Comparison of ENCODE assay signal across 15 cellular contexts in genomic region chr12:52149651-52150241, GRCh38. TPM values are rescaled to one million over a fixed set of nuclear protein-coding genes. Genes with fewer than 3 reads are reported as not detected.
A peak's percentile ranks its signal among the peaks of the same experiment; 100 is the strongest.
DNase-seq lines count a peak whose midpoint lies in the region; ATAC-seq and TF ChIP-seq lines count a peak whose summit lies in the region.
"Had no signal": no experiment of that assay in that cellular context is flagged by ENCODE, and none has a peak within 500 bp of the region (broad histone marks: within the 10 kb centered on the region; RNA-seq: fewer than 3 reads in every experiment).

No MANE protein-coding gene starts in this region.

- no peaks in the 10 kb centered on the region for H3K9me3 Mint-ChIP-seq in HFFc6
- no peaks in the 10 kb centered on the region for H3K9me3 Mint-ChIP-seq in CD14-positive monocyte
- H3K9me3 Mint-ChIP-seq: activated T-cell treated with anti-CD3 and anti-CD28 coated beads, Interleukin-2, amount 50 U/mL, for 24 hours; WTC11 had no signal

- intact Hi-C loops in CD14-positive monocyte (cut with micrococcal nuclease) (loop anchor here in 1 of 2 donors (10.0 kb wide), 1 partner anchor 725 kb away; no protein-coding TSS in a partner anchor), adrenal gland (cut with DNase I) (loop anchor here (5.0 to 10.0 kb wide), 4 partner anchors 355 to 835 kb away; no protein-coding TSS in a partner anchor)

- ATAC-seq in thoracic aorta (ENCODE audit: insufficient number of reproducible peaks, low FRiP score, low read depth) = no peak
- ATAC-seq: WTC11 had no signal

- H3K27ac Mint-ChIP-seq in HFFc6 (peak overlapping the region; percentile 99), CD14-positive monocyte (peak overlapping the region in 1 of 7 donors; percentile 85)
- H3K27ac Mint-ChIP-seq: activated T-cell treated with anti-CD3 and anti-CD28 coated beads, Interleukin-2, amount 50 U/mL, for 24 hours; WTC11 had no signal

- no peak overlapping the region for H3K4me3 Mint-ChIP-seq in HFFc6
- no peak overlapping the region for H3K4me3 Mint-ChIP-seq in CD14-positive monocyte
- H3K4me3 Mint-ChIP-seq: activated T-cell treated with anti-CD3 and anti-CD28 coated beads, Interleukin-2, amount 50 U/mL, for 24 hours; WTC11 had no signal

- WGBS in adrenal gland, 4 donors = 80 to 92% (median 88%) methylated on average over 1 to 5 of the region's 5 CpGs

- H3K9me3 ChIP-seq in thoracic aorta (no peaks in the 10 kb centered on the region), adrenal gland (replicated peaks in 1 of 3) (no peaks in the 10 kb centered on the region)

- no peak for TF ChIP-seq POLR2A in adrenal gland (IDR thresholded peaks at IDR 0.05)

- no peak for DNase-seq in HFFc6
- peak; percentile 42 for DNase-seq in astrocyte of the hippocampus (ENCODE audit: low read depth, low spot score)
- peak; percentile 65 for DNase-seq in kidney tubule cell (ENCODE audit: low spot score)
- no peak for DNase-seq in thoracic aorta (ENCODE audit: low spot score)
- no peak for DNase-seq in DMS153 treated with DMSO at 0.1 percent for 48 hours (lab: John Stamatoyannopoulos, UW; ENCODE audit: unreplicated experiment)
- no peak for DNase-seq in midbrain (lab: John Stamatoyannopoulos, UW)
- no peak for DNase-seq in CD14-positive monocyte (ENCODE audit: low spot score)
- DNase-seq in adrenal gland = no peak
- DNase-seq: activated T-cell treated with anti-CD3 and anti-CD28 coated beads, Interleukin-2, amount 50 U/mL, for 24 hours; nucleus accumbens; SHP77 treated with DMSO at 0.1 percent for 48 hours; stimulated activated CD4-positive, alpha-beta T cell treated with anti-CD3 and anti-CD28 coated beads, Interleukin-1b, Interleukin-23, amount 100 ng/mL, for 48 hours; stimulated activated naive CD4-positive, alpha-beta T cell had no signal

- H3K36me3 Mint-ChIP-seq in HFFc6 (ENCODE audit: low read depth) (no peaks in the 10 kb centered on the region), CD14-positive monocyte (peaks cover 2 to 3% of the 10 kb centered on the region in 2 donors)
- H3K36me3 Mint-ChIP-seq: WTC11 had no signal

- no peaks in the 10 kb centered on the region for H3K36me3 ChIP-seq in thoracic aorta
- no peaks in the 10 kb centered on the region for H3K36me3 ChIP-seq in adrenal gland (replicated peaks in 1 of 2)
- H3K36me3 ChIP-seq: cardiac muscle cell had no signal

- H3K4me1 ChIP-seq in thoracic aorta (ENCODE audit: control insufficient read depth in 1 of 2, low read depth in 2 of 2) (peaks cover 14 to 47% of the 10 kb centered on the region in 2 donors), adrenal gland (replicated peaks in 1 of 2) (peaks cover 3 to 11% of the 10 kb centered on the region in 2 donors)

- H3K27ac ChIP-seq in thoracic aorta (peak overlapping the region; percentile 78 to 84), adrenal gland (peak overlapping the region in 1 of 5 donors; percentile 16)
- H3K27ac ChIP-seq: cardiac muscle cell had no signal

- no peak overlapping the region for H3K4me3 ChIP-seq in thoracic aorta
- no peak overlapping the region for H3K4me3 ChIP-seq in adrenal gland
- H3K4me3 ChIP-seq: cardiac muscle cell had no signal

- H3K4me1 Mint-ChIP-seq in HFFc6 (ENCODE audit: low read depth) (peaks cover 47% of the 10 kb centered on the region), CD14-positive monocyte (peaks cover 17% of the 10 kb centered on the region)

- peaks cover 2% of the 10 kb centered on the region for H3K27me3 Mint-ChIP-seq in HFFc6 (ENCODE audit: insufficient read depth)
- peaks cover 14 to 23% (median 17%) of the 10 kb centered on the region in 3 donors for H3K27me3 Mint-ChIP-seq in CD14-positive monocyte (ENCODE audit: low read depth in 3 of 3)

- H3K27me3 ChIP-seq in thoracic aorta (replicated peaks; ENCODE audit: insufficient read depth) (no peaks in the 10 kb centered on the region), adrenal gland (no peaks in the 10 kb centered on the region)

- TF ChIP-seq CTCF in HFFc6 (IDR thresholded peaks at IDR 0.05) (no peak), thoracic aorta (IDR thresholded peaks at IDR 0.05) (no peak), CD14-positive monocyte (IDR thresholded peaks at IDR 0.05) (no peak), adrenal gland (IDR thresholded peaks at IDR 0.05) (no peak)

RNA-seq across cellular contexts. Expression of gene KRT80, which starts 42.1 kb away (rescaled TPM):
- 1 to 10 TPM; 2.3 to 3.7 (median 2.8) TPM for total RNA-seq in HFFc6 (2021; fragmentation: NEBNext Ultra II Directional; extraction: Animal tissue kit (Norgen Biotek cat#: 25700))
- under 1 TPM; 0.21 to 0.41 TPM for total RNA-seq in thoracic aorta
- under 1 TPM; 0.18 to 0.52 TPM for polyA plus RNA-seq in CD14-positive monocyte
- 10 to 100 TPM in 1 of 8 donors, 1 to 10 TPM in 6, under 1 TPM in 1; 0.95 to 14.6 (median 6.3) TPM for total RNA-seq in adrenal gland
- polyA plus RNA-seq in adrenal gland = 1 to 10 TPM; 1.8 to 8.8 (median 2.5) TPM
- total RNA-seq: cardiac muscle cell had no signal
- polyA plus RNA-seq: cardiac muscle cell had no signal

Comparison
In these comparisons a context has a peak if more than half of its experiments do, and no peak if none do; other contexts are left out.
1. DNase-seq: peak in astrocyte of the hippocampus (single experiment) and kidney tubule cell (single experiment); none in HFFc6 (single experiment), thoracic aorta (single experiment), DMS153 treated with DMSO at 0.1 percent for 48 hours (single experiment), midbrain (single experiment), CD14-positive monocyte (single experiment) and adrenal gland (0 of 7).